Comparison of ENCODE assay signal across 11 cellular contexts in genomic region chr15:45112592-45113379, GRCh38. TPM values are rescaled to one million over a fixed set of nuclear protein-coding genes. Genes with fewer than 3 reads are reported as not detected.
DNase-seq lines count a peak whose midpoint lies in the region; ATAC-seq, FAIRE-seq and TF ChIP-seq lines count a peak whose summit lies in the region.
"Had no signal": no experiment of that assay in that cellular context is flagged by ENCODE, and none has a peak within 500 bp of the region (broad histone marks: within the 10 kb centered on the region; RNA-seq: fewer than 3 reads in every experiment).

No MANE protein-coding gene starts in this region.

- peak overlapping the region; percentile 13 for H3K27ac Mint-ChIP-seq in activated CD4-positive, alpha-beta T cell treated with anti-CD3 and anti-CD28 coated beads, Interleukin-2, amount 10 ng/mL, durations not matched to agents 7 days and 5 days
- H3K27ac Mint-ChIP-seq in stimulated activated naive B cell treated with anti-CD40 and anti-IgM and Interleukin-4, amounts not matched to agents 10 μg/mL and 1 μg/mL and 100 μg/mL, for 72 hours, result peak overlapping the region; percentile 16

- ATAC-seq in stimulated activated naive B cell treated with anti-CD40 and anti-IgM and Interleukin-4, amounts not matched to agents 10 μg/mL and 1 μg/mL and 100 μg/mL, for 72 hours (replicated peaks), result peak in 1 of 2 donors; percentile 22

- no peak for FAIRE-seq in RCC 7860 (lab: Jason Lieb, UNC)
- FAIRE-seq: endometrium had no signal

- H3K9me3 Mint-ChIP-seq in activated CD4-positive, alpha-beta T cell treated with anti-CD3 and anti-CD28 coated beads, Interleukin-2, amount 10 ng/mL, durations not matched to agents 7 days and 5 days, result no peaks in the 10 kb centered on the region
- no peaks in the 10 kb centered on the region for H3K9me3 Mint-ChIP-seq in stimulated activated naive B cell treated with anti-CD40 and anti-IgM and Interleukin-4, amounts not matched to agents 10 μg/mL and 1 μg/mL and 100 μg/mL, for 72 hours

- H3K36me3 Mint-ChIP-seq in activated CD4-positive, alpha-beta T cell treated with anti-CD3 and anti-CD28 coated beads, Interleukin-2, amount 10 ng/mL, durations not matched to agents 7 days and 5 days (ENCODE audit: low read depth), result no peaks in the 10 kb centered on the region
- H3K36me3 Mint-ChIP-seq in stimulated activated naive B cell treated with anti-CD40 and anti-IgM and Interleukin-4, amounts not matched to agents 10 μg/mL and 1 μg/mL and 100 μg/mL, for 72 hours, result no peaks in the 10 kb centered on the region

- H3K27ac ChIP-seq in WERI-Rb-1, result no peak overlapping the region
- H3K27ac ChIP-seq: C4-2B had no signal

- no peak for DNase-seq in activated CD4-positive, alpha-beta T cell treated with anti-CD3 and anti-CD28 coated beads, Interleukin-2, amount 10 ng/mL, durations not matched to agents 7 days and 5 days
- no peak for DNase-seq in activated CD4-positive, alpha-beta T cell treated with anti-CD3 and anti-CD28 coated beads, Interleukin-2, amount 50 U/mL, for 4 hours
- peak; percentile 20 for DNase-seq in WERI-Rb-1
- DNase-seq in stimulated activated naive B cell treated with anti-CD40 and anti-IgM and Interleukin-4, amounts not matched to agents 10 μg/mL and 1 μg/mL and 100 μg/mL, for 72 hours, result no peak
- DNase-seq in stimulated activated CD8-positive, alpha-beta memory T cell treated with anti-CD3 and anti-CD28 coated beads, Interleukin-4, amount 100 ng/mL, for 48 hours, result no peak
- no peak for DNase-seq in OCI-M2 (lab: John Stamatoyannopoulos, UW; ENCODE audit: unreplicated experiment)
- DNase-seq in RCC 7860 (ENCODE audit: low spot score), result no peak
- DNase-seq: activated CD4-positive, alpha-beta T cell treated with anti-CD3 and anti-CD28 coated beads for 1 hour had no signal

- no peak for TF ChIP-seq CTCF in WERI-Rb-1 (IDR thresholded peaks at IDR 0.05; ENCODE audit: low read depth, low read length)

- CTCF ChIA-PET in activated CD4-positive, alpha-beta T cell treated with anti-CD3 and anti-CD28 coated beads, Interleukin-2, amount 10 ng/mL, durations not matched to agents 7 days and 5 days (lab: Charles Lee), result no interaction called here

- H3K36me3 ChIP-seq in WERI-Rb-1, result no peaks in the 10 kb centered on the region

- peak overlapping the region; percentile 30 for H3K4me3 ChIP-seq in WERI-Rb-1 (ENCODE audit: low read depth, low read length)
- peak overlapping the region; percentile 32 for H3K4me3 ChIP-seq in iPS-18c (ENCODE audit: insufficient read depth, low read depth, low read length)

- peaks cover 78% of the 10 kb centered on the region for H3K27me3 Mint-ChIP-seq in activated CD4-positive, alpha-beta T cell treated with anti-CD3 and anti-CD28 coated beads, Interleukin-2, amount 10 ng/mL, durations not matched to agents 7 days and 5 days
- H3K27me3 Mint-ChIP-seq in stimulated activated naive B cell treated with anti-CD40 and anti-IgM and Interleukin-4, amounts not matched to agents 10 μg/mL and 1 μg/mL and 100 μg/mL, for 72 hours, result peaks cover 72 to 87% of the 10 kb centered on the region in 2 donors

- H3K4me1 Mint-ChIP-seq in activated CD4-positive, alpha-beta T cell treated with anti-CD3 and anti-CD28 coated beads, Interleukin-2, amount 10 ng/mL, durations not matched to agents 7 days and 5 days, result peaks cover 26% of the 10 kb centered on the region
- peaks cover 40 to 64% of the 10 kb centered on the region in 2 donors for H3K4me1 Mint-ChIP-seq in stimulated activated naive B cell treated with anti-CD40 and anti-IgM and Interleukin-4, amounts not matched to agents 10 μg/mL and 1 μg/mL and 100 μg/mL, for 72 hours

- POLR2A ChIA-PET in activated CD4-positive, alpha-beta T cell treated with anti-CD3 and anti-CD28 coated beads, Interleukin-2, amount 10 ng/mL, durations not matched to agents 7 days and 5 days (lab: Charles Lee), result no interaction called here

- H3K4me3 Mint-ChIP-seq in activated CD4-positive, alpha-beta T cell treated with anti-CD3 and anti-CD28 coated beads, Interleukin-2, amount 10 ng/mL, durations not matched to agents 7 days and 5 days, result no peak overlapping the region
- H3K4me3 Mint-ChIP-seq in stimulated activated naive B cell treated with anti-CD40 and anti-IgM and Interleukin-4, amounts not matched to agents 10 μg/mL and 1 μg/mL and 100 μg/mL, for 72 hours, result peak overlapping the region; percentile 68 to 73

- no peaks in the 10 kb centered on the region for H3K9me3 ChIP-seq in WERI-Rb-1 (ENCODE audit: severe bottlenecking)
- H3K9me3 ChIP-seq in iPS-18c (ENCODE audit: control insufficient read depth, insufficient read depth, low read length), result peaks cover 3% of the 10 kb centered on the region

- peaks cover 50% of the 10 kb centered on the region for H3K27me3 ChIP-seq in WERI-Rb-1 (ENCODE audit: insufficient read depth, low read depth, severe bottlenecking)

RNA-seq across cellular contexts. Expression of gene DUOX2, which starts 1.2 kb away (rescaled TPM):
- under 1 TPM in 1 of 2 experiments, not detected in 1; 0.02 TPM for total RNA-seq in activated CD4-positive, alpha-beta T cell treated with anti-CD3 and anti-CD28 coated beads, Interleukin-2, amount 10 ng/mL, durations not matched to agents 7 days and 5 days

RNA-seq across cellular contexts. Expression of gene DUOXA2, which starts 1.3 kb away (rescaled TPM):
- total RNA-seq in activated CD4-positive, alpha-beta T cell treated with anti-CD3 and anti-CD28 coated beads, Interleukin-2, amount 10 ng/mL, durations not matched to agents 7 days and 5 days, result not detected

RNA-seq across cellular contexts. Expression of gene DUOXA1, which starts 16.9 kb away (rescaled TPM):
- not detected for total RNA-seq in activated CD4-positive, alpha-beta T cell treated with anti-CD3 and anti-CD28 coated beads, Interleukin-2, amount 10 ng/mL, durations not matched to agents 7 days and 5 days

RNA-seq across cellular contexts. Expression of gene DUOX1, which starts 17.0 kb away (rescaled TPM):
- total RNA-seq in activated CD4-positive, alpha-beta T cell treated with anti-CD3 and anti-CD28 coated beads, Interleukin-2, amount 10 ng/mL, durations not matched to agents 7 days and 5 days, result not detected
